24 cellular contexts compared by ENCODE assay signal in the genomic region with DNA sequence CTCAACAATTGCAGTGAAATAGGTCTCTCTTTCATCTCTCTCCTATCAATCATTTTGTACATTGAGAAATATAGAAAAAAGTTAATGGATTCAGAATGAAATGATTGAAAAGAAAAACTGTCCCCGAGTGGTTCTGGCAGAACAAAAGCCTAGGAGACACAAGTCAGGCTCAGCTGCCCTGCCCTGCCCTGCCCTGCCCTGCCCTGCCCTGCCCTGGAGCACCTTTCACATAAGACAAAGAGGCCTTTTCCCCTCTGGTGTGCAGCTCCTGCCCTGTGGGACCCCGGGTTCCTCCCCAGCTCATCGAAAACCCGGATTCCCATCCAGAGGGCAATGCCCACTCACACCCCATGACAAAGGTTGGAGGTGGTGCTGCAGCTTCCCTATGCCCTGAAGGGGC.
DNase-seq lines count a peak whose midpoint lies in the region; ATAC-seq and TF ChIP-seq lines count a peak whose summit lies in the region.
"Had no signal": no experiment of that assay in that cellular context is flagged by ENCODE, and none has a peak within 500 bp of the region (broad histone marks: within the 10 kb centered on the region; RNA-seq: fewer than 3 reads in every experiment).

No MANE protein-coding gene starts in this region.

- H4K20me1 ChIP-seq in neural cell (ENCODE audit: insufficient read depth): no peaks in the 10 kb centered on the region
- H4K20me1 ChIP-seq: BLaER1 treated with 17β-estradiol and CSF1 and Interleukin-3, amounts not matched to agents 10 nM and 100 nM had no signal

- no peaks in the 10 kb centered on the region for H3K9me3 ChIP-seq in neural cell (ENCODE audit: low read length)
- H3K9me3 ChIP-seq: A549; BLaER1 treated with 17β-estradiol and CSF1 and Interleukin-3, amounts not matched to agents 10 nM and 100 nM; Caco-2 had no signal

- no peaks in the 10 kb centered on the region for H3K27me3 ChIP-seq in neural cell (ENCODE audit: insufficient read depth, low read depth, low read length)
- H3K27me3 ChIP-seq: BLaER1 treated with 17β-estradiol and CSF1 and Interleukin-3, amounts not matched to agents 10 nM and 100 nM had no signal

- H3K9ac ChIP-seq in neural cell (ENCODE audit: low read length): no peak overlapping the region
- H3K9ac ChIP-seq: BLaER1 treated with 17β-estradiol and CSF1 and Interleukin-3, amounts not matched to agents 10 nM and 100 nM had no signal

- ATAC-seq in esophagus mucosa (peak; percentile 66), left colon (peak; percentile 67), HG03354 (IDR thresholded peaks at IDR 0.05; ENCODE audit: poor library complexity, severe bottlenecking, unreplicated experiment) (no peak)
- ATAC-seq: A549; CD8-positive, alpha-beta T cell; GM12878 had no signal

- TF ChIP-seq EP300 in neural cell (conservative IDR thresholded peaks at IDR 0.05; ENCODE audit: poor library complexity, severe bottlenecking): no peak

- H3K36me3 ChIP-seq in neural cell (ENCODE audit: insufficient read depth, low read length): no peaks in the 10 kb centered on the region
- H3K36me3 ChIP-seq: BLaER1 treated with 17β-estradiol and CSF1 and Interleukin-3, amounts not matched to agents 10 nM and 100 nM had no signal

- no peak overlapping the region for H3K4me3 ChIP-seq in neural cell (ENCODE audit: low read length)
- H3K4me3 ChIP-seq: A549; BLaER1 treated with 17β-estradiol and CSF1 and Interleukin-3, amounts not matched to agents 10 nM and 100 nM; GM12878 had no signal

- H3K4me2 ChIP-seq in neural cell (ENCODE audit: low read length): no peak overlapping the region
- H3K4me2 ChIP-seq: A549; BLaER1 treated with 17β-estradiol and CSF1 and Interleukin-3, amounts not matched to agents 10 nM and 100 nM had no signal

- no peaks in the 10 kb centered on the region for H3F3A ChIP-seq in neural cell (ENCODE audit: insufficient read depth, low read length, poor library complexity, severe bottlenecking)

- peak in 1 of 2 donors; percentile 24 for DNase-seq in left colon
- peak; percentile 10 for DNase-seq in stimulated activated CD8-positive, alpha-beta memory T cell treated with anti-CD3 and anti-CD28 coated beads, Interleukin-4, amount 100 ng/mL, for 48 hours
- DNase-seq in DMS 273 (lab: John Stamatoyannopoulos, UW; ENCODE audit: unreplicated experiment): no peak
- no peak for DNase-seq in effector CD8-positive, alpha-beta T cell (lab: John Stamatoyannopoulos, UW)
- DNase-seq: AML-193; Caco-2; Calu3; CD4-positive, alpha-beta T cell; CD8-positive, alpha-beta T cell; DMS 273 treated with DMSO at 0.1 percent for 48 hours; DMS153; DMS53; DMS79; DND-41; EL; GDM1 had no signal

- no peak for TF ChIP-seq RAD21 in neural cell (conservative IDR thresholded peaks at IDR 0.05)

- no peak overlapping the region for H2AFZ ChIP-seq in neural cell (ENCODE audit: low read depth, low read length)

- H3K9me2 ChIP-seq in neural cell (ENCODE audit: insufficient read depth, low read length): no peaks in the 10 kb centered on the region

- H3K79me2 ChIP-seq in neural cell (replicated peaks; ENCODE audit: insufficient read depth, low read length): no peaks in the 10 kb centered on the region

- TF ChIP-seq CTCF in neural cell (IDR thresholded peaks at IDR 0.05; ENCODE audit: poor library complexity, severe bottlenecking): no peak

- intact Hi-C loops in left colon (cut with DNase I, micrococcal nuclease): no loop called here

- H3K27ac ChIP-seq in neural cell (ENCODE audit: low read length): peak overlapping the region; percentile 21
- H3K27ac ChIP-seq: 22Rv1; A549; BLaER1 treated with 17β-estradiol and CSF1 and Interleukin-3, amounts not matched to agents 10 nM and 100 nM; C4-2B had no signal

TF ChIP-seq in neural cell, 6 proteins besides CTCF, POLR2A, EP300 and RAD21:
- TF ChIP-seq MXI1 (conservative IDR thresholded peaks at IDR 0.05; ENCODE audit: poor library complexity, severe bottlenecking) (no peak), POLR2AphosphoS5 (IDR thresholded peaks at IDR 0.05) (no peak), TAF1 (IDR thresholded peaks at IDR 0.05; ENCODE audit: low read depth) (no peak), SMC3 (conservative IDR thresholded peaks at IDR 0.05; ENCODE audit: poor library complexity) (no peak), EZH2 (IDR thresholded peaks at IDR 0.05; ENCODE audit: borderline replicate concordance, insufficient read depth, low read length, poor library complexity, severe bottlenecking) (no peak)
- TF ChIP-seq, protein P1, sequence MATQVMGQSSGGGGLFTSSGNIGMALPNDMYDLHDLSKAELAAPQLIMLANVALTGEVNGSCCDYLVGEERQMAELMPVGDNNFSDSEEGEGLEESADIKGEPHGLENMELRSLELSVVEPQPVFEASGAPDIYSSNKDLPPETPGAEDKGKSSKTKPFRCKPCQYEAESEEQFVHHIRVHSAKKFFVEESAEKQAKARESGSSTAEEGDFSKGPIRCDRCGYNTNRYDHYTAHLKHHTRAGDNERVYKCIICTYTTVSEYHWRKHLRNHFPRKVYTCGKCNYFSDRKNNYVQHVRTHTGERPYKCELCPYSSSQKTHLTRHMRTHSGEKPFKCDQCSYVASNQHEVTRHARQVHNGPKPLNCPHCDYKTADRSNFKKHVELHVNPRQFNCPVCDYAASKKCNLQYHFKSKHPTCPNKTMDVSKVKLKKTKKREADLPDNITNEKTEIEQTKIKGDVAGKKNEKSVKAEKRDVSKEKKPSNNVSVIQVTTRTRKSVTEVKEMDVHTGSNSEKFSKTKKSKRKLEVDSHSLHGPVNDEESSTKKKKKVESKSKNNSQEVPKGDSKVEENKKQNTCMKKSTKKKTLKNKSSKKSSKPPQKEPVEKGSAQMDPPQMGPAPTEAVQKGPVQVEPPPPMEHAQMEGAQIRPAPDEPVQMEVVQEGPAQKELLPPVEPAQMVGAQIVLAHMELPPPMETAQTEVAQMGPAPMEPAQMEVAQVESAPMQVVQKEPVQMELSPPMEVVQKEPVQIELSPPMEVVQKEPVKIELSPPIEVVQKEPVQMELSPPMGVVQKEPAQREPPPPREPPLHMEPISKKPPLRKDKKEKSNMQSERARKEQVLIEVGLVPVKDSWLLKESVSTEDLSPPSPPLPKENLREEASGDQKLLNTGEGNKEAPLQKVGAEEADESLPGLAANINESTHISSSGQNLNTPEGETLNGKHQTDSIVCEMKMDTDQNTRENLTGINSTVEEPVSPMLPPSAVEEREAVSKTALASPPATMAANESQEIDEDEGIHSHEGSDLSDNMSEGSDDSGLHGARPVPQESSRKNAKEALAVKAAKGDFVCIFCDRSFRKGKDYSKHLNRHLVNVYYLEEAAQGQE (IDR thresholded peaks at IDR 0.05; ENCODE audit: borderline replicate concordance): no peak
